ENCODE assay signal across 12 cellular contexts in the genomic region with DNA sequence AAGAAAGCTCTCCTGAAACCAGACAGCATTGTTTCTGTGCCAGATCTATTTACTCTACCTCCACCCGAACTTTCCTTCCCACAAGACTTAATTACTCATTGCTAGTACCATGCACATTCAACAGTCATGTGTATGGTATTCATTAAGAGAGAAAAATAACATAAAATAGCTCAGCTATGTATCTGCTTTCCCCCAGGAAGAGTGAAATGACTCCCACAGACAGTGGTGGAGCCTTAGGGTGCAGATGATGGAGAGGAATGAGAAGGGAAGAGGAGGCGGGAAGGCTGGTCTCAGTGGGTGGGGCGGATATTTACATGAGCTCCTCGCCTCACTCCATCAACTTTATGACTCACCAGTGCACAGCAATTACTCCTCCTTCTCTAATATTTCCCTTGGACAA.
A peak's percentile ranks its signal among the peaks of the same experiment; 100 is the strongest.
DNase-seq lines count a peak whose midpoint lies in the region; ATAC-seq and TF ChIP-seq lines count a peak whose summit lies in the region.
"Had no signal": no experiment of that assay in that cellular context is flagged by ENCODE, and none has a peak within 500 bp of the region (broad histone marks: within the 10 kb centered on the region; RNA-seq: fewer than 3 reads in every experiment).

No MANE protein-coding gene starts in this region.

- H3K4me3 ChIP-seq in mammary epithelial cell (replicated peaks in 1 of 3; ENCODE audit: insufficient read depth in 1 of 3, low read depth in 2 of 3, low read length in 3 of 3) = no peak overlapping the region
- no peak overlapping the region for H3K4me3 ChIP-seq in mucosa of descending colon
- H3K4me3 ChIP-seq: uterus had no signal

- H3K4me2 ChIP-seq in mammary epithelial cell (ENCODE audit: insufficient read depth, low read depth, low read length) = peak overlapping the region; percentile 53
- H3K4me2 ChIP-seq: KMS-11 had no signal

- peaks cover 15% of the 10 kb centered on the region for H3K4me1 Mint-ChIP-seq in Calu3 (ENCODE audit: low read depth, unreplicated experiment)
- H3K4me1 Mint-ChIP-seq: natural killer cell had no signal

- H3K27ac Mint-ChIP-seq in Calu3 (ENCODE audit: unreplicated experiment) = no peak overlapping the region
- H3K27ac Mint-ChIP-seq: natural killer cell had no signal

- in situ Hi-C loops in mammary epithelial cell (cut with MboI; ENCODE audit: low sequenced_read_pairs in 2 of 2) = no loop called here

- no peaks in the 10 kb centered on the region for H4K20me1 ChIP-seq in mammary epithelial cell (ENCODE audit: insufficient read depth, low read length)

- DNase-seq in Calu3 (peak; percentile 35), NCI-H1417 (lab: John Stamatoyannopoulos, UW) (peak in 2 of 3 experiments; percentile 54 to 78), mammary epithelial cell (peak; percentile 99), mucosa of descending colon (no peak)
- DNase-seq in stimulated activated CD8-positive, alpha-beta memory T cell treated with anti-CD3 and anti-CD28 coated beads, Interleukin-4, amount 100 ng/mL, for 48 hours = no peak
- DNase-seq in activated naive CD4-positive, alpha-beta T cell (lab: John Stamatoyannopoulos, UW) = no peak
- DNase-seq: activated CD4-positive, alpha-beta T cell treated with anti-CD3 and anti-CD28 coated beads for 1 hour; natural killer cell; uterus had no signal

- intact Hi-C loops in Calu3 (cut with micrococcal nuclease; ENCODE audit: unreplicated experiment) (no loop called here), mammary epithelial cell (cut with micrococcal nuclease) (no loop called here), mucosa of descending colon (cut with DNase I, micrococcal nuclease) (no loop called here)

- H3K79me2 ChIP-seq in mammary epithelial cell (ENCODE audit: insufficient read depth, low read length) = no peaks in the 10 kb centered on the region

- H3K9me3 Mint-ChIP-seq in Calu3 (ENCODE audit: low read depth, unreplicated experiment) = no peaks in the 10 kb centered on the region

- TF ChIP-seq CTCF in Calu3 (IDR thresholded peaks at IDR 0.05; ENCODE audit: unreplicated experiment) = no peak
- TF ChIP-seq CTCF in mammary epithelial cell (conservative IDR thresholded peaks at IDR 0.05 in 1 of 2, IDR thresholded peaks at IDR 0.05 in 1 of 2; ENCODE audit: extremely low read depth in 1 of 2, insufficient read depth in 1 of 2, low read depth in 1 of 2, low read length in 2 of 2) = no peak
- no peak for TF ChIP-seq CTCF in mucosa of descending colon (IDR thresholded peaks at IDR 0.05)

- no peaks in the 10 kb centered on the region for H3K9me3 ChIP-seq in mammary epithelial cell (replicated peaks; ENCODE audit: insufficient read depth, low read length)
- H3K9me3 ChIP-seq in mucosa of descending colon = no peaks in the 10 kb centered on the region
- H3K9me3 ChIP-seq: uterus had no signal

- no peaks in the 10 kb centered on the region for H3K27me3 Mint-ChIP-seq in Calu3 (ENCODE audit: unreplicated experiment)

- no peak overlapping the region for H3K9ac ChIP-seq in mammary epithelial cell (ENCODE audit: insufficient read depth, low read length)
- H3K9ac ChIP-seq: KMS-11 had no signal

- H3K36me3 ChIP-seq in mammary epithelial cell (ENCODE audit: insufficient read depth, low read length) (no peaks in the 10 kb centered on the region), mucosa of descending colon (ENCODE audit: low read depth) (no peaks in the 10 kb centered on the region)
- H3K36me3 ChIP-seq: uterus had no signal

- dilution Hi-C loops in mammary epithelial cell (cut with HindIII; ENCODE audit: low sequenced_read_pairs) = no loop called here

- peaks cover 20% of the 10 kb centered on the region for H3K4me1 ChIP-seq in mammary epithelial cell (ENCODE audit: insufficient read depth, low read length)
- no peaks in the 10 kb centered on the region for H3K4me1 ChIP-seq in mucosa of descending colon (ENCODE audit: low read depth)
- H3K4me1 ChIP-seq: uterus had no signal

- BruUV-seq in Calu3 (replicated peaks; lab: Mats Ljungman, UMichigan) = no TSS peak
- BruUV-seq in mammary epithelial cell (replicated peaks; lab: Mats Ljungman, UMichigan) = no TSS peak

- peak; percentile 49 for ATAC-seq in mucosa of descending colon
- no peak for ATAC-seq in GM21526 (IDR thresholded peaks at IDR 0.05; ENCODE audit: low FRiP score, unreplicated experiment)
- no peak for ATAC-seq in HG02973 (IDR thresholded peaks at IDR 0.05; ENCODE audit: unreplicated experiment)
- ATAC-seq: natural killer cell had no signal

- peak overlapping the region; percentile 61 for H3K27ac ChIP-seq in mammary epithelial cell (ENCODE audit: insufficient read depth, low read depth, low read length)
- H3K27ac ChIP-seq: KMS-11, uterus had no signal

- no peaks in the 10 kb centered on the region for H3K27me3 ChIP-seq in mammary epithelial cell (ENCODE audit: insufficient read depth, low read length)
- H3K27me3 ChIP-seq: uterus had no signal

- CTCF ChIA-PET in Calu3 (lab: Charles Lee) (no interaction called here), mammary epithelial cell (lab: Charles Lee; ENCODE audit: low non-redundant PET) (interaction anchor here (0.5 to 0.6 kb wide), 2 partner anchors 39 to 315 kb away, joined by 3 read pairs; no protein-coding TSS in a partner anchor)

- peak overlapping the region; percentile 35 for H2AFZ ChIP-seq in mammary epithelial cell (ENCODE audit: low read depth, low read length)

- H3K36me3 Mint-ChIP-seq in Calu3 (ENCODE audit: insufficient read depth, unreplicated experiment) = no peaks in the 10 kb centered on the region
- H3K36me3 Mint-ChIP-seq: natural killer cell had no signal

- whole genome bisulfite sequencing in mammary epithelial cell (ENCODE audit: low coverage, missing lambda C conversion rate) = 0% methylated on average over 4 of the region's 4 CpGs

- no peak overlapping the region for H3K4me3 Mint-ChIP-seq in Calu3 (ENCODE audit: low read depth, unreplicated experiment)
- H3K4me3 Mint-ChIP-seq: natural killer cell had no signal

Comparison
In these comparisons a context has a peak if more than half of its experiments do, and no peak if none do; other contexts are left out.
1. DNase-seq: peak in Calu3 (single experiment), NCI-H1417 (2 of 3) and mammary epithelial cell (single experiment); none in mucosa of descending colon (0 of 3), stimulated activated CD8-positive, alpha-beta memory T cell treated with anti-CD3 and anti-CD28 coated beads, Interleukin-4, amount 100 ng/mL, for 48 hours (single experiment) and activated naive CD4-positive, alpha-beta T cell (0 of 4).